In the genomic region with DNA sequence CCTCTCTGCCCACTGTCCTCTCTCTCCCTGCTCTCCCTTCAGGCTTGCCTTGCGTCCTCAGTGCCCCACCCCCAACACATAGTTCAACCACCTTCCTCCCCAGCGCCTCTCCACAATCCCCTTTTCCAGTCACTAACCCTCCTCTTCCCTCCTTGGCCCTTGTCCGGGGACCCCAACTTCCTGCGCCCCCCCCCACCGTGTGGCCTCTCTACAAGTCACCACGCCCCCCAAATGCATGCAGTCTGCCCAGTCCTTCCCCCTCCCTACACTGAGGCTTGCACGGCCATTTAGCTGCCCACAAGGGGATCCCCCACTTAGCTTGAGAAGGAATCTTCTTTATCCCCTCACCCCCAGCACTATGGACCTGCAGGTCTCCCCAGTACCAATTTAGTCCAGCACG, we compare ENCODE assay signal across 15 cellular contexts. TPM values are rescaled to one million over a fixed set of nuclear protein-coding genes. Genes with fewer than 3 reads are reported as not detected.
DNase-seq lines count a peak whose midpoint lies in the region; ATAC-seq and TF ChIP-seq lines count a peak whose summit lies in the region.
"Had no signal": no experiment of that assay in that cellular context is flagged by ENCODE, and none has a peak within 500 bp of the region (broad histone marks: within the 10 kb centered on the region; RNA-seq: fewer than 3 reads in every experiment).

No MANE protein-coding gene starts in this region.

- no peaks in the 10 kb centered on the region for H3K27me3 ChIP-seq in spleen (replicated peaks in 1 of 7)
- H3K27me3 ChIP-seq: esophagus muscularis mucosa, hepatocyte, left lung, neutrophil had no signal

- H3K27ac ChIP-seq in KOPT-K1 (ENCODE audit: low read depth, low read length, poor library complexity, severe bottlenecking) (peak overlapping the region; percentile 62), spleen (peak overlapping the region in 6 of 8 donors; percentile 43 to 81 (median 65))
- H3K27ac ChIP-seq: esophagus muscularis mucosa, hepatocyte, left lung, neutrophil had no signal

- ATAC-seq in central memory CD8-positive, alpha-beta T cell (replicated peaks; ENCODE audit: extremely low read depth, poor library complexity, severe bottlenecking) = no peak
- no peak for ATAC-seq in HG03095 (IDR thresholded peaks at IDR 0.05; ENCODE audit: unreplicated experiment)

- TF ChIP-seq POLR2A in spleen (IDR thresholded peaks at IDR 0.05) = no peak

- no peaks in the 10 kb centered on the region for H3K27me3 Mint-ChIP-seq in central memory CD8-positive, alpha-beta T cell

- no peak for DNase-seq in central memory CD8-positive, alpha-beta T cell (ENCODE audit: low spot score in 2 of 2)
- DNase-seq in spleen (no peak), SHP77 treated with DMSO at 0.1 percent for 48 hours (lab: John Stamatoyannopoulos, UW) (no peak), COR-L47 (lab: John Stamatoyannopoulos, UW) (no peak)
- DNase-seq: NCI-H187 treated with DMSO at 0.1 percent for 48 hours, substantia nigra had no signal

- intact Hi-C loops in spleen (cut with DNase I; ENCODE audit: low total_unique reads) = no loop called here

- WGBS in spleen, 5 donors = 42 to 65% (median 58%) methylated on average over 8 of the region's 8 CpGs

- peak overlapping the region; percentile 87 for H3K4me3 Mint-ChIP-seq in central memory CD8-positive, alpha-beta T cell

- peak overlapping the region; percentile 97 for H3K27ac Mint-ChIP-seq in central memory CD8-positive, alpha-beta T cell (ENCODE audit: low read depth)

- no peaks in the 10 kb centered on the region for H3K9me3 ChIP-seq in KOPT-K1 (ENCODE audit: insufficient read depth, low read length, poor library complexity, severe bottlenecking)
- no peaks in the 10 kb centered on the region for H3K9me3 ChIP-seq in spleen
- H3K9me3 ChIP-seq: esophagus muscularis mucosa, left lung, neutrophil had no signal

- H3K9me3 Mint-ChIP-seq in central memory CD8-positive, alpha-beta T cell = no peaks in the 10 kb centered on the region

- no peak for TF ChIP-seq CTCF in spleen (IDR thresholded peaks at IDR 0.05 in 8 of 11, conservative IDR thresholded peaks at IDR 0.05 in 3 of 11)

- peaks cover 48% of the 10 kb centered on the region for H3K36me3 Mint-ChIP-seq in central memory CD8-positive, alpha-beta T cell (ENCODE audit: insufficient read depth)

- H3K4me3 ChIP-seq in GM08714 (ENCODE audit: low read length) (peak overlapping the region; percentile 43; the same call in 1 of the 2 replicates), spleen (peak overlapping the region in 5 of 8 donors; percentile 5 to 64 (median 29))
- H3K4me3 ChIP-seq: esophagus muscularis mucosa, hepatocyte, K562 had no signal

- H3K36me3 ChIP-seq in KOPT-K1 (ENCODE audit: insufficient read depth, low read length) (peaks cover 5% of the 10 kb centered on the region; the same call in 1 of the 2 replicates), spleen (peaks cover 0 to 27% (median 0%) of the 10 kb centered on the region in 6 donors)

- H3K4me1 Mint-ChIP-seq in central memory CD8-positive, alpha-beta T cell = peaks cover 68% of the 10 kb centered on the region

- peaks cover 20 to 60% (median 48%) of the 10 kb centered on the region in 6 donors for H3K4me1 ChIP-seq in spleen

RNA-seq across cellular contexts. Expression of gene CXCR3, which starts 0.6 kb away (rescaled TPM):
- total RNA-seq in spleen = 1 to 10 TPM; 5.6 to 9.4 (median 8.5) TPM
- polyA plus RNA-seq in spleen = 10 to 100 TPM in 1 of 3 donors, 1 to 10 TPM in 2; 4.4 to 13.9 (median 6.4) TPM
- total RNA-seq: hepatocyte, K562, SK-MEL-5 had no signal
- polyA plus RNA-seq: hepatocyte, K562 had no signal

RNA-seq across cellular contexts. Expression of gene GCNA, which starts 39.5 kb away (rescaled TPM):
- total RNA-seq in spleen = 10 to 100 TPM in 1 of 7 donors, 1 to 10 TPM in 6; 1.9 to 12.8 (median 4.4) TPM
- 1 to 10 TPM; 1.8 to 2.4 (median 1.9) TPM for polyA plus RNA-seq in spleen
